1 cellular context compared by ENCODE assay signal in the genomic region with DNA sequence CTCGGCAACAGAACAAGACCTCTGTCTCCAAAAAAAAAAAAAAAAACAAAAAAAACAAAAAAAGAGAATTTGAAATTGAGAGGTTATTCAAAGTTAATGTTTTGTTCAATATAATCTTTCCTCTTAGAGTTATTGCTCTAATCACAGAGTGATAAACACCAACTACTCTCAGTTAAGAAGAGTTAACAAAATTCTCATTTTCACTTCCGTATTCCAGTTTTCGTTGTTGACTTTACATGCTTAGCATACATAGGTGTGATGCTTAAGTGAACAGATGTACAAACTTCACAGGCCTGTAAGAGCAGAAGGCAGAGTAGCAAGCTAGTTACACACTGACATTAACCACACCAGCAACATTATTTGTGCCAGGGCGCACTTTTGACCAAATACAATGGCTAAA.
A peak's percentile ranks its signal among the peaks of the same experiment; 100 is the strongest.
TF ChIP-seq lines count a peak whose summit lies in the region.

No MANE protein-coding gene starts in this region.

TF ChIP-seq in GM12878, 131 proteins besides CTCF, POLR2A, EP300 and RAD21 (continued from another document):
- TF ChIP-seq CREB1 (IDR thresholded peaks at IDR 0.05; ENCODE audit: low read depth): 0 out of 2 replicates have a peak, but pooled peaks have one; percentile 31
- TF ChIP-seq, protein P1, sequence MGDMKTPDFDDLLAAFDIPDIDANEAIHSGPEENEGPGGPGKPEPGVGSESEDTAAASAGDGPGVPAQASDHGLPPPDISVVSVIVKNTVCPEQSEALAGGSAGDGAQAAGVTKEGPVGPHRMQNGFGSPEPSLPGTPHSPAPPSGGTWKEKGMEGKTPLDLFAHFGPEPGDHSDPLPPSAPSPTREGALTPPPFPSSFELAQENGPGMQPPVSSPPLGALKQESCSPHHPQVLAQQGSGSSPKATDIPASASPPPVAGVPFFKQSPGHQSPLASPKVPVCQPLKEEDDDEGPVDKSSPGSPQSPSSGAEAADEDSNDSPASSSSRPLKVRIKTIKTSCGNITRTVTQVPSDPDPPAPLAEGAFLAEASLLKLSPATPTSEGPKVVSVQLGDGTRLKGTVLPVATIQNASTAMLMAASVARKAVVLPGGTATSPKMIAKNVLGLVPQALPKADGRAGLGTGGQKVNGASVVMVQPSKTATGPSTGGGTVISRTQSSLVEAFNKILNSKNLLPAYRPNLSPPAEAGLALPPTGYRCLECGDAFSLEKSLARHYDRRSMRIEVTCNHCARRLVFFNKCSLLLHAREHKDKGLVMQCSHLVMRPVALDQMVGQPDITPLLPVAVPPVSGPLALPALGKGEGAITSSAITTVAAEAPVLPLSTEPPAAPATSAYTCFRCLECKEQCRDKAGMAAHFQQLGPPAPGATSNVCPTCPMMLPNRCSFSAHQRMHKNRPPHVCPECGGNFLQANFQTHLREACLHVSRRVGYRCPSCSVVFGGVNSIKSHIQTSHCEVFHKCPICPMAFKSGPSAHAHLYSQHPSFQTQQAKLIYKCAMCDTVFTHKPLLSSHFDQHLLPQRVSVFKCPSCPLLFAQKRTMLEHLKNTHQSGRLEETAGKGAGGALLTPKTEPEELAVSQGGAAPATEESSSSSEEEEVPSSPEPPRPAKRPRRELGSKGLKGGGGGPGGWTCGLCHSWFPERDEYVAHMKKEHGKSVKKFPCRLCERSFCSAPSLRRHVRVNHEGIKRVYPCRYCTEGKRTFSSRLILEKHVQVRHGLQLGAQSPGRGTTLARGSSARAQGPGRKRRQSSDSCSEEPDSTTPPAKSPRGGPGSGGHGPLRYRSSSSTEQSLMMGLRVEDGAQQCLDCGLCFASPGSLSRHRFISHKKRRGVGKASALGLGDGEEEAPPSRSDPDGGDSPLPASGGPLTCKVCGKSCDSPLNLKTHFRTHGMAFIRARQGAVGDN (IDR thresholded peaks at IDR 0.05): peak; percentile 64
- TF ChIP-seq MTA2 (IDR thresholded peaks at IDR 0.05; ENCODE audit: low read depth): peak; percentile 70
- TF ChIP-seq HDAC2 (IDR thresholded peaks at IDR 0.05): no peak
- TF ChIP-seq, protein P2, sequence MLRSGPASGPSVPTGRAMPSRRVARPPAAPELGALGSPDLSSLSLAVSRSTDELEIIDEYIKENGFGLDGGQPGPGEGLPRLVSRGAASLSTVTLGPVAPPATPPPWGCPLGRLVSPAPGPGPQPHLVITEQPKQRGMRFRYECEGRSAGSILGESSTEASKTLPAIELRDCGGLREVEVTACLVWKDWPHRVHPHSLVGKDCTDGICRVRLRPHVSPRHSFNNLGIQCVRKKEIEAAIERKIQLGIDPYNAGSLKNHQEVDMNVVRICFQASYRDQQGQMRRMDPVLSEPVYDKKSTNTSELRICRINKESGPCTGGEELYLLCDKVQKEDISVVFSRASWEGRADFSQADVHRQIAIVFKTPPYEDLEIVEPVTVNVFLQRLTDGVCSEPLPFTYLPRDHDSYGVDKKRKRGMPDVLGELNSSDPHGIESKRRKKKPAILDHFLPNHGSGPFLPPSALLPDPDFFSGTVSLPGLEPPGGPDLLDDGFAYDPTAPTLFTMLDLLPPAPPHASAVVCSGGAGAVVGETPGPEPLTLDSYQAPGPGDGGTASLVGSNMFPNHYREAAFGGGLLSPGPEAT (IDR thresholded peaks at IDR 0.05; ENCODE audit: low read depth): peak; percentile 21; the same call in 1 of the 2 replicates
- TF ChIP-seq, protein P3, sequence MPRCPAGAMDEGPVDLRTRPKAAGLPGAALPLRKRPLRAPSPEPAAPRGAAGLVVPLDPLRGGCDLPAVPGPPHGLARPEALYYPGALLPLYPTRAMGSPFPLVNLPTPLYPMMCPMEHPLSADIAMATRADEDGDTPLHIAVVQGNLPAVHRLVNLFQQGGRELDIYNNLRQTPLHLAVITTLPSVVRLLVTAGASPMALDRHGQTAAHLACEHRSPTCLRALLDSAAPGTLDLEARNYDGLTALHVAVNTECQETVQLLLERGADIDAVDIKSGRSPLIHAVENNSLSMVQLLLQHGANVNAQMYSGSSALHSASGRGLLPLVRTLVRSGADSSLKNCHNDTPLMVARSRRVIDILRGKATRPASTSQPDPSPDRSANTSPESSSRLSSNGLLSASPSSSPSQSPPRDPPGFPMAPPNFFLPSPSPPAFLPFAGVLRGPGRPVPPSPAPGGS (IDR thresholded peaks at IDR 0.05; ENCODE audit: borderline replicate concordance, insufficient read depth, low read depth, low read length, poor library complexity, severe bottlenecking): no peak
- TF ChIP-seq NRF1 (conservative IDR thresholded peaks at IDR 0.05; ENCODE audit: low read depth, low read length): no peak
- TF ChIP-seq DPF2 (IDR thresholded peaks at IDR 0.05): peak; percentile 39; the same call in 1 of the 2 replicates
- peak; percentile 30; the same call in 1 of the 2 replicates for TF ChIP-seq RUNX3 (IDR thresholded peaks at IDR 0.05; ENCODE audit: low read length)
- TF ChIP-seq ZNF384 (IDR thresholded peaks at IDR 0.05; ENCODE audit: borderline replicate concordance, low read depth, low read length): peak; percentile 57; the same call in 1 of the 2 replicates
